Comparison of ENCODE assay signal across 9 cellular contexts in genomic region chr6:31922942-31923341, GRCh38. TPM values are rescaled to one million over a fixed set of nuclear protein-coding genes. Genes with fewer than 3 reads are reported as not detected.
DNase-seq lines count a peak whose midpoint lies in the region; ATAC-seq and TF ChIP-seq lines count a peak whose summit lies in the region.
"Had no signal": no experiment of that assay in that cellular context is flagged by ENCODE, and none has a peak within 500 bp of the region (broad histone marks: within the 10 kb centered on the region; RNA-seq: fewer than 3 reads in every experiment).

No MANE protein-coding gene starts in this region.

- H3K9me3 ChIP-seq in WERI-Rb-1 (ENCODE audit: severe bottlenecking): peaks cover 4% of the 10 kb centered on the region
- no peaks in the 10 kb centered on the region for H3K9me3 ChIP-seq in liver (ENCODE audit: control insufficient read depth in 4 of 4, low read length in 3 of 4)
- H3K9me3 ChIP-seq in psoas muscle: no peaks in the 10 kb centered on the region

- H3K9me3 Mint-ChIP-seq in Calu3 (ENCODE audit: low read depth, unreplicated experiment): no peaks in the 10 kb centered on the region

- intact Hi-C loops in Calu3 (cut with micrococcal nuclease; ENCODE audit: unreplicated experiment): no loop called here
- intact Hi-C loops in psoas muscle (cut with DNase I): no loop called here

- no peak overlapping the region for H3K27ac Mint-ChIP-seq in Calu3 (ENCODE audit: unreplicated experiment)

- no peak overlapping the region for H3K27ac ChIP-seq in WERI-Rb-1
- H3K27ac ChIP-seq in liver (ENCODE audit: low read depth in 1 of 2, low read length in 2 of 2): no peak overlapping the region
- H3K27ac ChIP-seq in psoas muscle: no peak overlapping the region

- H3K4me1 ChIP-seq in liver (ENCODE audit: control insufficient read depth in 4 of 4, insufficient read depth in 4 of 4, low read length in 3 of 4) (peaks cover 0 to 11% (median 5%) of the 10 kb centered on the region in 4 donors), psoas muscle (no peaks in the 10 kb centered on the region)

- TF ChIP-seq RAD21 in liver (IDR thresholded peaks at IDR 0.05): peak; percentile 72

- no peak overlapping the region for H3K4me3 Mint-ChIP-seq in Calu3 (ENCODE audit: low read depth, unreplicated experiment)

- CTCF ChIA-PET in Calu3 (lab: Charles Lee): interaction anchor here (0.6 to 2.0 kb wide), 4 partner anchors 23 to 242 kb away, joined by 3 to 8 read pairs (median 6); partner anchors contain the start of genes CFB and LY6G5C

- no TSS peak for BruUV-seq in Calu3 (replicated peaks; lab: Mats Ljungman, UMichigan)

- H3K4me3 ChIP-seq in WERI-Rb-1 (ENCODE audit: low read depth, low read length): no peak overlapping the region
- H3K4me3 ChIP-seq in liver (ENCODE audit: low read depth in 1 of 3, low read length in 3 of 3): no peak overlapping the region
- no peak overlapping the region for H3K4me3 ChIP-seq in psoas muscle

- H3K27me3 ChIP-seq in WERI-Rb-1 (ENCODE audit: insufficient read depth, low read depth, severe bottlenecking): no peaks in the 10 kb centered on the region
- H3K27me3 ChIP-seq in liver (ENCODE audit: control insufficient read depth in 4 of 4, insufficient read depth in 4 of 4, low read length in 3 of 4): no peaks in the 10 kb centered on the region
- no peaks in the 10 kb centered on the region for H3K27me3 ChIP-seq in psoas muscle (ENCODE audit: insufficient read depth in 3 of 3, low read length in 2 of 3)

- H3K9ac ChIP-seq in liver (ENCODE audit: low read depth in 1 of 2, low read length in 2 of 2): no peak overlapping the region

- TF ChIP-seq CTCF in Calu3 (IDR thresholded peaks at IDR 0.05; ENCODE audit: unreplicated experiment) (no peak), GM12874 (IDR thresholded peaks at IDR 0.05; ENCODE audit: insufficient read depth, low read depth, low read length) (peak; percentile 17; the same call in 1 of the 2 replicates), WERI-Rb-1 (IDR thresholded peaks at IDR 0.05; ENCODE audit: low read depth, low read length) (peak; percentile 45), liver (IDR thresholded peaks at IDR 0.05; ENCODE audit: low read depth, low read length, missing input control) (peak; percentile 33), psoas muscle (IDR thresholded peaks at IDR 0.05) (no peak)

- no peaks in the 10 kb centered on the region for H3K36me3 Mint-ChIP-seq in Calu3 (ENCODE audit: insufficient read depth, unreplicated experiment)

- no peak for ATAC-seq in psoas muscle
- ATAC-seq in HG03139 (IDR thresholded peaks at IDR 0.05; ENCODE audit: unreplicated experiment): no peak

- peaks cover 14% of the 10 kb centered on the region for H3K4me1 Mint-ChIP-seq in Calu3 (ENCODE audit: low read depth, unreplicated experiment)

- H3K36me3 ChIP-seq in WERI-Rb-1: no peaks in the 10 kb centered on the region
- no peaks in the 10 kb centered on the region for H3K36me3 ChIP-seq in liver (ENCODE audit: control insufficient read depth in 4 of 4, insufficient read depth in 3 of 4, low read depth in 1 of 4, low read length in 3 of 4)
- no peaks in the 10 kb centered on the region for H3K36me3 ChIP-seq in psoas muscle (ENCODE audit: insufficient read depth in 1 of 2, low read depth in 1 of 2)

- H3K27me3 Mint-ChIP-seq in Calu3 (ENCODE audit: unreplicated experiment): no peaks in the 10 kb centered on the region

- 9% methylated on average over 5 of the region's 5 CpGs for WGBS in liver
- 9 to 13% (median 12%) methylated on average over 5 of the region's 5 CpGs for WGBS in psoas muscle, 3 donors

- peak; percentile 53 for DNase-seq in Calu3
- DNase-seq in WERI-Rb-1: peak; percentile 54
- DNase-seq in psoas muscle: no peak
- DNase-seq in NCI-H2196 (lab: John Stamatoyannopoulos, UW; ENCODE audit: unreplicated experiment): no peak
- DNase-seq: MM.1S, occipital lobe had no signal

TF ChIP-seq in liver, 16 proteins besides CTCF, POLR2A, EP300 and RAD21:
- TF ChIP-seq GABPA (IDR thresholded peaks at IDR 0.05 in 1 of 2, conservative IDR thresholded peaks at IDR 0.05 in 1 of 2) (no peak), SP1 (IDR thresholded peaks at IDR 0.05) (no peak), ZBTB33 (IDR thresholded peaks at IDR 0.05) (no peak), FOXA1 (IDR thresholded peaks at IDR 0.05) (no peak), RXRA (IDR thresholded peaks at IDR 0.05) (peak in 1 of 2 donors; percentile 34), REST (IDR thresholded peaks at IDR 0.05) (no peak), EGR1 (IDR thresholded peaks at IDR 0.05; ENCODE audit: low read depth in 2 of 2) (no peak), HNF4A (conservative IDR thresholded peaks at IDR 0.05) (peak; percentile 22 to 35), NR2F2 (IDR thresholded peaks at IDR 0.05) (no peak), MAX (IDR thresholded peaks at IDR 0.05) (no peak), HNF4G (IDR thresholded peaks at IDR 0.05) (no peak), ATF3 (IDR thresholded peaks at IDR 0.05) (no peak), TAF1 (conservative IDR thresholded peaks at IDR 0.05) (no peak), JUND (IDR thresholded peaks at IDR 0.05) (no peak)

RNA-seq across cellular contexts. Expression of gene C2, which starts 4.6 kb away (rescaled TPM):
- total RNA-seq in Calu3 (2022) (5.0 and 6.3 TPM in 2 replicates), liver (100 to 1,000 TPM; 212 to 354 TPM), psoas muscle (1 to 10 TPM; 1.5 to 5.5 (median 3.5) TPM)
- polyA plus RNA-seq in liver (100 to 1,000 TPM; 441 to 522 TPM), psoas muscle (1 to 10 TPM in 1 of 3 donors, under 1 TPM in 2; 0.77 to 1.2 (median 0.99) TPM)

RNA-seq across cellular contexts. Expression of gene ZBTB12, which starts 21.1 kb away (rescaled TPM):
- total RNA-seq in Calu3 (2022) (22.6 and 28.1 TPM in 2 replicates), liver (1 to 10 TPM in 1 of 2 donors, under 1 TPM in 1; 0.25 to 2.3 TPM), psoas muscle (1 to 10 TPM; 1.1 to 2.6 (median 1.8) TPM)
- polyA plus RNA-seq in liver (under 1 TPM in 1 of 2 donors, not detected in 1; 0.83 TPM), psoas muscle (1 to 10 TPM; 2.2 to 4.6 (median 2.9) TPM)

RNA-seq across cellular contexts. Expression of gene CFB, which starts 23.0 kb away (rescaled TPM):
- total RNA-seq in Calu3 (2022) (944 and 1,205 TPM in 2 replicates), liver (1,000 to 10,000 TPM; 2,016 to 3,272 TPM), psoas muscle (1 to 10 TPM; 2.5 to 5.8 (median 3.4) TPM)
- polyA plus RNA-seq in liver (1,000 to 10,000 TPM; 3,136 to 3,144 TPM), psoas muscle (1 to 10 TPM; 1.6 to 2.3 (median 1.8) TPM)

RNA-seq across cellular contexts. Expression of gene EHMT2, which starts 25.4 kb away (rescaled TPM):
- total RNA-seq in Calu3 (2022): 131 and 138 TPM in 2 replicates
- 10 to 100 TPM; 10.7 to 21.4 TPM for total RNA-seq in liver
- polyA plus RNA-seq in liver: 10 to 100 TPM in 1 of 2 donors, 1 to 10 TPM in 1; 7.9 to 10.5 TPM
- 10 to 100 TPM in 1 of 4 donors, 1 to 10 TPM in 3; 6.8 to 14.2 (median 7.7) TPM for total RNA-seq in psoas muscle
- polyA plus RNA-seq in psoas muscle: 10 to 100 TPM in 2 of 3 donors, 1 to 10 TPM in 1; 8.4 to 20.8 (median 13.4) TPM

RNA-seq across cellular contexts. Expression of gene NELFE, which starts 35.8 kb away (rescaled TPM):
- total RNA-seq in Calu3 (2022) (141 and 157 TPM in 2 replicates), liver (10 to 100 TPM; 11.1 to 21.8 TPM), psoas muscle (10 to 100 TPM; 47.2 to 52.3 (median 48.7) TPM)
- polyA plus RNA-seq in liver (10 to 100 TPM; 11.9 to 14.2 TPM), psoas muscle (10 to 100 TPM; 44.3 to 86.9 (median 85.4) TPM)

Comparison
In these comparisons a context has a peak if more than half of its experiments do, and no peak if none do; other contexts are left out.
1. DNase-seq: peak in Calu3 (single experiment) and WERI-Rb-1 (single experiment); none in psoas muscle (0 of 2) and NCI-H2196 (single experiment).
2. CTCF ChIP-seq: peak in GM12874 (single experiment), WERI-Rb-1 (single experiment) and liver (single experiment); none in Calu3 (single experiment) and psoas muscle (single experiment).
3. RNA of gene C2, which starts 4.6 kb away (total RNA-seq): 212 to 354 TPM in liver; 5.0 to 6.3 TPM in Calu3 and 1.5 to 5.5 TPM in psoas muscle; every median in the first group is over 10 times any median in the second.
4. RNA of gene CFB, which starts 23.0 kb away (total RNA-seq): 2,016 to 3,272 TPM in liver and 944 to 1,205 TPM in Calu3; 2.5 to 5.8 TPM in psoas muscle; every median in the first group is over 100 times any median in the second.